Comparison of ENCODE assay signal across 11 cellular contexts in genomic region chr5:91126448-91126847, GRCh38.
A peak's percentile ranks its signal among the peaks of the same experiment; 100 is the strongest.
DNase-seq lines count a peak whose midpoint lies in the region; ATAC-seq, FAIRE-seq and TF ChIP-seq lines count a peak whose summit lies in the region.
"Had no signal": no experiment of that assay in that cellular context is flagged by ENCODE, and none has a peak within 500 bp of the region (broad histone marks: within the 10 kb centered on the region; RNA-seq: fewer than 3 reads in every experiment).

No MANE protein-coding gene starts in this region.

- FAIRE-seq in endometrium (lab: Jason Lieb, UNC) = peak; percentile 65

- CTCF ChIA-PET in activated CD8-positive, alpha-beta memory T cell treated with anti-CD3 and anti-CD28 coated beads, Interleukin-2, amount 10 ng/mL, durations not matched to agents 7 days and 5 days (lab: Charles Lee) = no interaction called here

- H3K27ac Mint-ChIP-seq in activated CD8-positive, alpha-beta memory T cell treated with anti-CD3 and anti-CD28 coated beads, Interleukin-2, amount 10 ng/mL, durations not matched to agents 7 days and 5 days = no peak overlapping the region

- 34 to 52% methylated on average over 1 of the region's 1 CpG for WGBS in upper lobe of left lung, 2 donors

- peak in 1 of 4 donors; percentile 27 for TF ChIP-seq EP300 in upper lobe of left lung (IDR thresholded peaks at IDR 0.05)

- TF ChIP-seq POLR2A in upper lobe of left lung (IDR thresholded peaks at IDR 0.05) = no peak

- H3K36me3 ChIP-seq in muscle layer of colon (ENCODE audit: insufficient read depth, low read length) (no peaks in the 10 kb centered on the region), upper lobe of left lung (no peaks in the 10 kb centered on the region)
- H3K36me3 ChIP-seq: ovary had no signal

- H3K9me3 Mint-ChIP-seq in activated CD8-positive, alpha-beta memory T cell treated with anti-CD3 and anti-CD28 coated beads, Interleukin-2, amount 10 ng/mL, durations not matched to agents 7 days and 5 days (ENCODE audit: low read depth) = no peaks in the 10 kb centered on the region

- peak; percentile 36 for DNase-seq in NCI-H226
- no peak for DNase-seq in upper lobe of left lung
- no peak for DNase-seq in activated CD8-positive, alpha-beta memory T cell treated with anti-CD3 and anti-CD28 coated beads, Interleukin-2, amount 10 ng/mL, durations not matched to agents 7 days and 5 days
- DNase-seq in NOMO-1 treated with dmso at 0.1 percent for 144 hours (lab: John Stamatoyannopoulos, UW; ENCODE audit: unreplicated experiment) = no peak
- no peak for DNase-seq in activated CD8-positive, alpha-beta memory T cell treated with anti-CD3 and anti-CD28 coated beads, Interleukin-2, amount 50 U/mL, for 4 hours
- DNase-seq: NCI-H1092 treated with DMSO at 0.1 percent for 48 hours; stimulated activated naive CD4-positive, alpha-beta T cell treated with Interleukin-2 at 50 U/mL for 16 hours had no signal

- H3K4me3 ChIP-seq in muscle layer of colon (ENCODE audit: low read depth in 1 of 2, low read length in 2 of 2) (no peak overlapping the region), upper lobe of left lung (no peak overlapping the region)
- H3K4me3 ChIP-seq: ovary had no signal

- H3K4me1 Mint-ChIP-seq in activated CD8-positive, alpha-beta memory T cell treated with anti-CD3 and anti-CD28 coated beads, Interleukin-2, amount 10 ng/mL, durations not matched to agents 7 days and 5 days = no peaks in the 10 kb centered on the region

- peak overlapping the region; percentile 81 for H3K27ac ChIP-seq in muscle layer of colon (ENCODE audit: low read depth, low read length)
- peak overlapping the region; percentile 43 to 73 (median 58) for H3K27ac ChIP-seq in upper lobe of left lung

- no peak overlapping the region for H3K9ac ChIP-seq in muscle layer of colon (ENCODE audit: low read length)

- ATAC-seq in upper lobe of left lung (ENCODE audit: low FRiP score in 2 of 2) = peak in 1 of 2 donors; percentile 68
- no peak for ATAC-seq in activated CD8-positive, alpha-beta memory T cell treated with anti-CD3 and anti-CD28 coated beads, Interleukin-2, amount 10 ng/mL, durations not matched to agents 7 days and 5 days
- no peak for ATAC-seq in GM19395 (IDR thresholded peaks at IDR 0.05; ENCODE audit: unreplicated experiment)

- H3K27me3 Mint-ChIP-seq in activated CD8-positive, alpha-beta memory T cell treated with anti-CD3 and anti-CD28 coated beads, Interleukin-2, amount 10 ng/mL, durations not matched to agents 7 days and 5 days = peaks cover 18% of the 10 kb centered on the region

- no peaks in the 10 kb centered on the region for H3K36me3 Mint-ChIP-seq in activated CD8-positive, alpha-beta memory T cell treated with anti-CD3 and anti-CD28 coated beads, Interleukin-2, amount 10 ng/mL, durations not matched to agents 7 days and 5 days

- no peak overlapping the region for H3K4me3 Mint-ChIP-seq in activated CD8-positive, alpha-beta memory T cell treated with anti-CD3 and anti-CD28 coated beads, Interleukin-2, amount 10 ng/mL, durations not matched to agents 7 days and 5 days

- H3K9me3 ChIP-seq in muscle layer of colon (ENCODE audit: low read length) (no peaks in the 10 kb centered on the region), upper lobe of left lung (no peaks in the 10 kb centered on the region)
- H3K9me3 ChIP-seq: ovary had no signal

- H3K4me1 ChIP-seq in muscle layer of colon (ENCODE audit: insufficient read depth, low read length) (peaks cover 70% of the 10 kb centered on the region), upper lobe of left lung (peaks cover 22 to 51% (median 30%) of the 10 kb centered on the region in 4 donors)

- no peaks in the 10 kb centered on the region for H3K27me3 ChIP-seq in muscle layer of colon (ENCODE audit: control insufficient read depth in 1 of 2, insufficient read depth in 2 of 2, low read length in 2 of 2)
- no peaks in the 10 kb centered on the region for H3K27me3 ChIP-seq in upper lobe of left lung
- H3K27me3 ChIP-seq: ovary had no signal

- TF ChIP-seq CTCF in upper lobe of left lung (IDR thresholded peaks at IDR 0.05) = no peak
